In the genomic region with DNA sequence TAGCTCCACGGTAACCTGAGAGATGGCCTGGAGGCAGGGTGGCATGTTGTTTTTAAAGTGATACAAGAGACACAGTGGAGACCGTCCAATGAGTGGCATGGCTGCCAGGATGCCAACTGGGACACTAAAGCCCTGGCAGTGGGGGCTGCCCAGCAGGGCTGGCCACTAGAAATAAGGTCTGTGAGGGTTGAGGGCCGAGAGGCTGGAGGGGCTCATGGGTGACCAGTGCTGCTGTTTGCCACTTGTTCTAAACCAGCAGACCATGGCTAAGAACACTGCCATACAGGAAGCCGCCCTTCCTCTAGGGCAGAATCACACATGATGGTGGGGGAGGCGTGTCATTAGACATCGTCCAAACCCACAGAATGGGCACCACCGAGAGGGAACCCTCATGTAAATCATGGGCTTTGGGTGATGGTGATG, we compare ENCODE assay signal across 14 cellular contexts.
A peak's percentile ranks its signal among the peaks of the same experiment; 100 is the strongest.
DNase-seq lines count a peak whose midpoint lies in the region; ATAC-seq and TF ChIP-seq lines count a peak whose summit lies in the region.
"Had no signal": no experiment of that assay in that cellular context is flagged by ENCODE, and none has a peak within 500 bp of the region (broad histone marks: within the 10 kb centered on the region; RNA-seq: fewer than 3 reads in every experiment).

No MANE protein-coding gene starts in this region.

- no peaks in the 10 kb centered on the region for H3K27me3 Mint-ChIP-seq in CD8-positive, alpha-beta T cell (ENCODE audit: low read depth)
- H3K27me3 Mint-ChIP-seq: central memory CD8-positive, alpha-beta T cell had no signal

- no peak overlapping the region for H3K27ac Mint-ChIP-seq in CD8-positive, alpha-beta T cell

- H3K9me3 Mint-ChIP-seq in CD8-positive, alpha-beta T cell, result peaks cover 5% of the 10 kb centered on the region
- H3K9me3 Mint-ChIP-seq: central memory CD8-positive, alpha-beta T cell had no signal

- H3K23ac ChIP-seq in mesendoderm (ENCODE audit: low read length), result no peak overlapping the region

- no CpG with 5 or more reads among the region's 7 CpGs for WGBS in mesendoderm (ENCODE audit: extremely low coverage, insufficient coverage, low lambda C conversion rate)
- 75 to 87% (median 78%) methylated on average over 7 of the region's 7 CpGs for WGBS in adrenal gland, 4 donors

- H2BK120ac ChIP-seq in mesendoderm (ENCODE audit: low read depth, low read length), result no peak overlapping the region

- H3K27me3 ChIP-seq in mesendoderm (ENCODE audit: insufficient read depth, low read length, poor library complexity), result no peaks in the 10 kb centered on the region
- no peaks in the 10 kb centered on the region for H3K27me3 ChIP-seq in CD8-positive, alpha-beta T cell (ENCODE audit: insufficient read depth, low read length)
- no peaks in the 10 kb centered on the region for H3K27me3 ChIP-seq in adrenal gland

- no peak overlapping the region for H3K4ac ChIP-seq in mesendoderm (ENCODE audit: low read depth, low read length)

- peak overlapping the region; percentile 58 for H2BK5ac ChIP-seq in mesendoderm (ENCODE audit: low read length)

- no peaks in the 10 kb centered on the region for H3K36me3 Mint-ChIP-seq in CD8-positive, alpha-beta T cell

- peaks cover 7% of the 10 kb centered on the region for H3K4me1 ChIP-seq in mesendoderm (ENCODE audit: control insufficient read depth, low read depth, low read length)
- no peaks in the 10 kb centered on the region for H3K4me1 ChIP-seq in CD8-positive, alpha-beta T cell (ENCODE audit: insufficient read depth, low read length)
- no peaks in the 10 kb centered on the region for H3K4me1 ChIP-seq in adrenal gland (replicated peaks in 1 of 2)

- DNase-seq in mesendoderm (no peak), HCEC 1CT (no peak), AG08396 (ENCODE audit: low spot score) (no peak), adrenal gland (no peak)
- no peak for DNase-seq in CD8-positive, alpha-beta T cell
- DNase-seq: activated CD4-positive, alpha-beta T cell treated with anti-CD3 and anti-CD28 coated beads for 48 hours; activated effector memory CD4-positive, alpha-beta T cell treated with anti-CD3 and anti-CD28 coated beads, Interleukin-2, amount 50 U/mL, for 16 hours; NCI-H1105; NCI-H774; stimulated activated CD4-positive, alpha-beta T cell treated with anti-CD3 and anti-CD28 coated beads, Interleukin-2, amount 100 ng/mL, for 48 hours had no signal

- no peaks in the 10 kb centered on the region for H3K79me1 ChIP-seq in mesendoderm (ENCODE audit: low read length)

- H2AK5ac ChIP-seq in mesendoderm (ENCODE audit: low read length), result peak overlapping the region; percentile 91

- H3K56ac ChIP-seq in mesendoderm (ENCODE audit: low read length), result peak overlapping the region; percentile 62

- no peak overlapping the region for H3K9ac ChIP-seq in mesendoderm (ENCODE audit: low read length)

- no peaks in the 10 kb centered on the region for H3K79me2 ChIP-seq in mesendoderm (ENCODE audit: control insufficient read depth, insufficient read depth, low read length)

- intact Hi-C loops in CD8-positive, alpha-beta T cell (cut with DNase I, micrococcal nuclease), result no loop called here
- intact Hi-C loops in adrenal gland (cut with DNase I), result no loop called here

- no peak for TF ChIP-seq POLR2A in adrenal gland (IDR thresholded peaks at IDR 0.05)

- no peaks in the 10 kb centered on the region for H3K36me3 ChIP-seq in mesendoderm (ENCODE audit: control insufficient read depth, insufficient read depth, low read length)
- H3K36me3 ChIP-seq in CD8-positive, alpha-beta T cell (ENCODE audit: insufficient read depth, low read length), result no peaks in the 10 kb centered on the region
- H3K36me3 ChIP-seq in adrenal gland (replicated peaks in 1 of 2), result no peaks in the 10 kb centered on the region

- H2BK15ac ChIP-seq in mesendoderm (replicated peaks; ENCODE audit: low read depth), result no peak overlapping the region

- no peak overlapping the region for H3K4me2 ChIP-seq in mesendoderm (ENCODE audit: low read length)

- no peak overlapping the region for H3K4me3 ChIP-seq in mesendoderm (ENCODE audit: low read length)
- no peak overlapping the region for H3K4me3 ChIP-seq in CD8-positive, alpha-beta T cell (ENCODE audit: low read depth, low read length)
- H3K4me3 ChIP-seq in adrenal gland, result no peak overlapping the region

- H3K4me1 Mint-ChIP-seq in CD8-positive, alpha-beta T cell (ENCODE audit: low read depth), result no peaks in the 10 kb centered on the region
- H3K4me1 Mint-ChIP-seq: central memory CD8-positive, alpha-beta T cell had no signal

- no peak overlapping the region for H4K8ac ChIP-seq in mesendoderm (ENCODE audit: low read depth, low read length)

- CTCF ChIA-PET in CD8-positive, alpha-beta T cell (lab: Charles Lee), result interaction anchor here (2.8 kb wide), 1 partner anchor 207 kb away, joined by 10 read pairs; no protein-coding TSS in a partner anchor

- no peak overlapping the region for H4K5ac ChIP-seq in mesendoderm (ENCODE audit: low read length)

- H3K27ac ChIP-seq in mesendoderm (ENCODE audit: low read depth, low read length) (peak overlapping the region; percentile 14), adrenal gland (no peak overlapping the region)
- H3K27ac ChIP-seq in CD8-positive, alpha-beta T cell (ENCODE audit: low read depth, low read length), result no peak overlapping the region

- no peaks in the 10 kb centered on the region for H3K9me3 ChIP-seq in CD8-positive, alpha-beta T cell (ENCODE audit: low read length)
- H3K9me3 ChIP-seq in adrenal gland (replicated peaks in 1 of 3), result no peaks in the 10 kb centered on the region

- H3K18ac ChIP-seq in mesendoderm (ENCODE audit: low read length), result no peak overlapping the region

- ATAC-seq in GM18502 (IDR thresholded peaks at IDR 0.05; ENCODE audit: poor library complexity, unreplicated experiment) (peak; percentile 66), GM21515 (IDR thresholded peaks at IDR 0.05; ENCODE audit: unreplicated experiment) (peak; percentile 43), HG03457 (IDR thresholded peaks at IDR 0.05; ENCODE audit: unreplicated experiment) (peak; percentile 36)
- ATAC-seq in CD8-positive, alpha-beta T cell, result no peak

- POLR2A ChIA-PET in CD8-positive, alpha-beta T cell (lab: Charles Lee), result no interaction called here

- no peak overlapping the region for H3K4me3 Mint-ChIP-seq in CD8-positive, alpha-beta T cell
- H3K4me3 Mint-ChIP-seq: central memory CD8-positive, alpha-beta T cell had no signal

- no peak for TF ChIP-seq CTCF in CD8-positive, alpha-beta T cell (IDR thresholded peaks at IDR 0.05)
- TF ChIP-seq CTCF in adrenal gland (IDR thresholded peaks at IDR 0.05), result no peak
